ENCODE assay signal across 16 cellular contexts in genomic region chr12:109818900-109819500, GRCh38. TPM values are rescaled to one million over a fixed set of nuclear protein-coding genes. Genes with fewer than 3 reads are reported as not detected.
A peak's percentile ranks its signal among the peaks of the same experiment; 100 is the strongest.
DNase-seq lines count a peak whose midpoint lies in the region; TF ChIP-seq lines count a peak whose summit lies in the region.
"Had no signal": no experiment of that assay in that cellular context is flagged by ENCODE, and none has a peak within 500 bp of the region (broad histone marks: within the 10 kb centered on the region; RNA-seq: fewer than 3 reads in every experiment).

No MANE protein-coding gene starts in this region.

- H3K23ac ChIP-seq in mesenchymal stem cell (ENCODE audit: low read length in 2 of 2), result no peak overlapping the region

- WGBS in mesenchymal stem cell, result 71% methylated on average over 10 of the region's 10 CpGs

- POLR2A ChIA-PET in CD4-positive, alpha-beta memory T cell (lab: Charles Lee; ENCODE audit: partially characterized antibody), result no interaction called here

- intact Hi-C loops in CD4-positive, alpha-beta memory T cell (cut with micrococcal nuclease), result no loop called here

- H3K9me3 Mint-ChIP-seq in chondrocyte (ENCODE audit: low read depth), result no peaks in the 10 kb centered on the region
- H3K9me3 Mint-ChIP-seq in mesothelial cell of epicardium, result no peaks in the 10 kb centered on the region
- H3K9me3 Mint-ChIP-seq in CD4-positive, alpha-beta memory T cell, result no peaks in the 10 kb centered on the region
- H3K9me3 Mint-ChIP-seq: effector memory CD8-positive, alpha-beta T cell; stimulated activated naive CD8-positive, alpha-beta T cell treated with anti-CD3 and anti-CD28 coated beads, Interleukin-15, Interleukin-2, amounts not matched to agents 100 ng/mL and 50 ng/mL, for 24 hours had no signal

- peaks cover 1% of the 10 kb centered on the region for H3K79me1 ChIP-seq in mesenchymal stem cell (replicated peaks; ENCODE audit: low read length, poor library complexity, severe bottlenecking)

- no peak overlapping the region for H4K8ac ChIP-seq in mesenchymal stem cell (ENCODE audit: low read length)

- DNase-seq in ELR (ENCODE audit: low read depth) (peak; percentile 68), MG63 (peak; percentile 37), chondrocyte (ENCODE audit: low spot score) (no peak), mesenchymal stem cell (peak; percentile 9), OCI-M1 (lab: John Stamatoyannopoulos, UW) (no peak), mesothelial cell of epicardium (ENCODE audit: low spot score in 2 of 2, unreplicated experiment in 2 of 2) (no peak), SKM-1 treated with dmso at 0.1 percent for 144 hours (lab: John Stamatoyannopoulos, UW; ENCODE audit: unreplicated experiment) (no peak)
- DNase-seq in CD4-positive, alpha-beta memory T cell, result no peak
- DNase-seq: activated CD8-positive, alpha-beta memory T cell treated with anti-CD3 and anti-CD28 coated beads, Interleukin-2, amount 50 U/mL, for 48 hours; amygdala; Caco-2; effector memory CD8-positive, alpha-beta T cell; Kasumi-1; mucosa of descending colon; stimulated activated CD4-positive, alpha-beta T cell treated with anti-CD3 and anti-CD28 coated beads, Interleukin-2, amount 100 ng/mL, for 48 hours had no signal

- no peak overlapping the region for H2AFZ ChIP-seq in mesenchymal stem cell (ENCODE audit: low read depth, low read length)

- H2BK120ac ChIP-seq in mesenchymal stem cell (ENCODE audit: low read depth, low read length), result no peak overlapping the region

- H3K27me3 Mint-ChIP-seq in chondrocyte (ENCODE audit: low read depth) (no peaks in the 10 kb centered on the region), mesothelial cell of epicardium (ENCODE audit: low read depth) (no peaks in the 10 kb centered on the region)
- peaks cover 8 to 13% of the 10 kb centered on the region in 2 donors for H3K27me3 Mint-ChIP-seq in CD4-positive, alpha-beta memory T cell
- H3K27me3 Mint-ChIP-seq: stimulated activated naive CD8-positive, alpha-beta T cell treated with anti-CD3 and anti-CD28 coated beads, Interleukin-15, Interleukin-2, amounts not matched to agents 100 ng/mL and 50 ng/mL, for 24 hours had no signal

- H3K4me2 ChIP-seq in mesenchymal stem cell (ENCODE audit: low read length, poor library complexity, severe bottlenecking), result no peak overlapping the region

- CTCF ChIA-PET in CD4-positive, alpha-beta memory T cell (lab: Charles Lee; ENCODE audit: partially characterized antibody), result interaction anchor here (0.9 kb wide), 1 partner anchor 26 kb away, joined by 5 read pairs; no protein-coding TSS in a partner anchor

- H4K91ac ChIP-seq in mesenchymal stem cell (ENCODE audit: low read length), result no peak overlapping the region

- H3K4me3 ChIP-seq in MG63 (no peak overlapping the region), mesenchymal stem cell (ENCODE audit: insufficient read depth in 1 of 2, low read depth in 1 of 2, low read length in 2 of 2) (no peak overlapping the region)
- H3K4me3 ChIP-seq in CD4-positive, alpha-beta memory T cell (ENCODE audit: low read length in 2 of 2), result no peak overlapping the region
- H3K4me3 ChIP-seq: mucosa of descending colon had no signal

- H3K4ac ChIP-seq in mesenchymal stem cell (ENCODE audit: low read depth in 1 of 2, low read length in 2 of 2), result no peak overlapping the region

- no peak overlapping the region for H2BK12ac ChIP-seq in mesenchymal stem cell (ENCODE audit: low read length in 2 of 2)

- no peak for TF ChIP-seq CTCF in chondrocyte (IDR thresholded peaks at IDR 0.05)
- TF ChIP-seq CTCF in mesothelial cell of epicardium (IDR thresholded peaks at IDR 0.05; ENCODE audit: unreplicated experiment), result no peak

- H3K9me3 ChIP-seq in MG63 (no peaks in the 10 kb centered on the region), mesenchymal stem cell (ENCODE audit: control insufficient read depth, low read length) (peaks cover 2% of the 10 kb centered on the region)
- H3K9me3 ChIP-seq in CD4-positive, alpha-beta memory T cell (ENCODE audit: control insufficient read depth in 1 of 2, low read length in 2 of 2), result no peaks in the 10 kb centered on the region
- H3K9me3 ChIP-seq: Caco-2, mucosa of descending colon had no signal

- no peak overlapping the region for H2BK15ac ChIP-seq in mesenchymal stem cell (ENCODE audit: low read depth, poor library complexity, severe bottlenecking)

- H3K4me3 Mint-ChIP-seq in chondrocyte (ENCODE audit: unreplicated experiment) (no peak overlapping the region), mesothelial cell of epicardium (no peak overlapping the region)
- H3K4me3 Mint-ChIP-seq in CD4-positive, alpha-beta memory T cell, result no peak overlapping the region
- H3K4me3 Mint-ChIP-seq: effector memory CD8-positive, alpha-beta T cell; stimulated activated naive CD8-positive, alpha-beta T cell treated with anti-CD3 and anti-CD28 coated beads, Interleukin-15, Interleukin-2, amounts not matched to agents 100 ng/mL and 50 ng/mL, for 24 hours had no signal

- H3K9ac ChIP-seq in mesenchymal stem cell (ENCODE audit: low read length), result no peak overlapping the region

- H3K27ac Mint-ChIP-seq in chondrocyte (ENCODE audit: unreplicated experiment) (peak overlapping the region; percentile 78), mesothelial cell of epicardium (no peak overlapping the region)
- H3K27ac Mint-ChIP-seq in CD4-positive, alpha-beta memory T cell, result no peak overlapping the region
- H3K27ac Mint-ChIP-seq: effector memory CD8-positive, alpha-beta T cell; stimulated activated naive CD8-positive, alpha-beta T cell treated with anti-CD3 and anti-CD28 coated beads, Interleukin-15, Interleukin-2, amounts not matched to agents 100 ng/mL and 50 ng/mL, for 24 hours had no signal

- H3K36me3 Mint-ChIP-seq in chondrocyte (ENCODE audit: low read depth) (peaks cover 2% of the 10 kb centered on the region), mesothelial cell of epicardium (no peaks in the 10 kb centered on the region)
- no peaks in the 10 kb centered on the region for H3K36me3 Mint-ChIP-seq in CD4-positive, alpha-beta memory T cell

- H3K4me1 Mint-ChIP-seq in chondrocyte (ENCODE audit: low read depth), result peaks cover 18% of the 10 kb centered on the region
- H3K4me1 Mint-ChIP-seq in mesothelial cell of epicardium, result peaks cover 11% of the 10 kb centered on the region
- no peaks in the 10 kb centered on the region for H3K4me1 Mint-ChIP-seq in CD4-positive, alpha-beta memory T cell

- H3K4me1 ChIP-seq in mesenchymal stem cell (ENCODE audit: control insufficient read depth, insufficient read depth, low read depth, low read length), result peaks cover 10% of the 10 kb centered on the region
- H3K4me1 ChIP-seq in CD4-positive, alpha-beta memory T cell (ENCODE audit: insufficient read depth, low read length), result no peaks in the 10 kb centered on the region

- H2BK5ac ChIP-seq in mesenchymal stem cell (ENCODE audit: low read depth, low read length, poor library complexity, severe bottlenecking), result no peak overlapping the region

- H3K36me3 ChIP-seq in MG63, result no peaks in the 10 kb centered on the region
- H3K36me3 ChIP-seq in mesenchymal stem cell (ENCODE audit: control insufficient read depth in 1 of 2, insufficient read depth in 2 of 2, low read depth in 1 of 2, low read length in 2 of 2), result peaks cover 3 to 7% of the 10 kb centered on the region in 2 experiments
- no peaks in the 10 kb centered on the region for H3K36me3 ChIP-seq in CD4-positive, alpha-beta memory T cell (ENCODE audit: insufficient read depth, low read length)

- H3K27me3 ChIP-seq in MG63 (no peaks in the 10 kb centered on the region), mesenchymal stem cell (ENCODE audit: control insufficient read depth in 1 of 2, insufficient read depth in 1 of 2, low read length in 2 of 2) (peaks cover 4 to 14% of the 10 kb centered on the region in 2 experiments)
- H3K27me3 ChIP-seq in CD4-positive, alpha-beta memory T cell (ENCODE audit: insufficient read depth, low read length), result no peaks in the 10 kb centered on the region

- H3K18ac ChIP-seq in mesenchymal stem cell (ENCODE audit: low read depth in 1 of 2, low read length in 2 of 2), result no peak overlapping the region

- H3K14ac ChIP-seq in mesenchymal stem cell (ENCODE audit: low read length in 2 of 2), result no peak overlapping the region

- no peak overlapping the region for H2AK5ac ChIP-seq in mesenchymal stem cell (ENCODE audit: low read length, severe bottlenecking)

- no peak overlapping the region for H3K27ac ChIP-seq in mesenchymal stem cell (ENCODE audit: low read length, poor library complexity, severe bottlenecking)
- no peak overlapping the region for H3K27ac ChIP-seq in CD4-positive, alpha-beta memory T cell (ENCODE audit: low read depth, low read length)

RNA-seq across cellular contexts. Expression of gene TRPV4, which starts 14.2 kb away (rescaled TPM):
- total RNA-seq in MG63 (2014; rRNA removed; shearing (Covaris generic); ENCODE audit: low replicate concordance), result 0.20 and 1.1 TPM in 2 replicates
- total RNA-seq in chondrocyte (1.2 to 2.2 TPM (median 1.8 TPM) in 3 replicates), mesothelial cell of epicardium (3.7 to 4.3 TPM (median 4.1 TPM) in 3 replicates)
- 2.7 TPM for polyA plus RNA-seq in mesenchymal stem cell (2013, experiment 1 of 2)
- 2.7 TPM for polyA plus RNA-seq in mesenchymal stem cell (2013, experiment 2 of 2)
- total RNA-seq in CD4-positive, alpha-beta memory T cell, result under 1 TPM in 1 of 2 experiments, not detected in 1; 0.17 TPM
- not detected for polyA plus RNA-seq in CD4-positive, alpha-beta memory T cell
- total RNA-seq: Caco-2 had no signal

Comparison
In these comparisons a context has a peak if more than half of its experiments do, and no peak if none do; other contexts are left out.
1. DNase-seq: peak in ELR (single experiment), MG63 (single experiment) and mesenchymal stem cell (single experiment); none in chondrocyte (single experiment), OCI-M1 (single experiment), mesothelial cell of epicardium (0 of 2), CD4-positive, alpha-beta memory T cell (0 of 5) and SKM-1 treated with dmso at 0.1 percent for 144 hours (single experiment).